1 cellular context compared by ENCODE assay signal in the genomic region with DNA sequence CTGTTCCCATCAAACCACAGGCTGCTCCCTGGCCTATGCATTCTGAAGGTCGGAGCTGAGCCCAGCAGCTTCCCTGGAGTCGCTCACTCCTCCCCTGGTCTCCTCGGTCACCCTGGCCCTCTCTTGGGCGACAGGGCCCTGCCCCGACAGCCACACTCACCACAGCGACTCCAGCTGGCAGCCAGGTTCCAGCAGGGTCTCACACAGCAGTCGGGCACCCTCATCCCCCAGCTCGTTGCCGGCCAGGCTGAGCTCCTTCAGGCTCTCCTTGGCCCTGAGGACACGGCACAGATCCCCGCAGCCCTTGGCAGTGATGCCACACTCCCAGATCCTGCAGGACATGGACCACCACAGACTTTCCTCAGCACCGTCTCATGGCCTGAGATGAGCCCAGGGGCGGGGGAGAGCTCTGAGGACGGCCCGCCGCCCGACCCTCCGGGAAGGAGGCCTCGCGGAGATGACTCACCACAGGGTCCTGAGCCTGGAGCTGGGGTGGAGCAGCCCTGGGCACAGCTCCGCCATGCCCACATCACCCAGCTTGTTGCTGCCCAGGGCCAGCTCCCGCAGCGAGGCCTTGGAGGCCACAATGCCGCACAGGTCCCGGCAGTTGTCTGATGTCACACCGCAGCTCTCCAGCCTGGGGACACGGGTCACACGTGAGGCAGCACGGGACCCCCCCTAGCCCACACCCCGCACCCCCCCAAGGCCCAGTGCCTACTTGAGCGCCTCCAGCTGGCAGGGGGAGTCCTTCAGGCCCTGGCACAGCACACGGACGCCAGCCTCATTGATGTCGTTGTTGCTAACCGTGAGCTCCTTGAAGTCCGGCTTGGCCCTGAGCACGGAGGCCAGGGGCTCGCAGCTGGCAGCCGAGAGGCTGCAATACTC.
TF ChIP-seq lines count a peak whose summit lies in the region.

No MANE protein-coding gene starts in this region.

TF ChIP-seq in HepG2, 621 proteins besides CTCF, POLR2A, EP300 and RAD21:
- peak; percentile 72 for TF ChIP-seq AGO2 (optimal IDR thresholded peaks at IDR 0.05; ENCODE audit: low read depth, low read length)
- no peak for TF ChIP-seq ZNF562 (CRISPR knock-in tag; IDR thresholded peaks at IDR 0.05; ENCODE audit: borderline replicate concordance)
- TF ChIP-seq RBFOX2 (IDR thresholded peaks at IDR 0.05; ENCODE audit: low read depth, low read length): peak; percentile 41; the same call in 1 of the 2 replicates
- no peak for TF ChIP-seq ZNF570 (CRISPR knock-in tag; IDR thresholded peaks at IDR 0.05; ENCODE audit: borderline replicate concordance)
